ENCODE assay signal across 1 cellular context in genomic region chr3:12841085-12841969, GRCh38.
TF ChIP-seq lines count a peak whose summit lies in the region.

Gene RPL32 (minus strand): TSS chr3:12841565. CDS start chr3:12840237, 1,328 bp downstream.

TF ChIP-seq in K562, 482 proteins besides CTCF, POLR2A, EP300 and RAD21 (continued from another document):
- TF ChIP-seq, protein P1, sequence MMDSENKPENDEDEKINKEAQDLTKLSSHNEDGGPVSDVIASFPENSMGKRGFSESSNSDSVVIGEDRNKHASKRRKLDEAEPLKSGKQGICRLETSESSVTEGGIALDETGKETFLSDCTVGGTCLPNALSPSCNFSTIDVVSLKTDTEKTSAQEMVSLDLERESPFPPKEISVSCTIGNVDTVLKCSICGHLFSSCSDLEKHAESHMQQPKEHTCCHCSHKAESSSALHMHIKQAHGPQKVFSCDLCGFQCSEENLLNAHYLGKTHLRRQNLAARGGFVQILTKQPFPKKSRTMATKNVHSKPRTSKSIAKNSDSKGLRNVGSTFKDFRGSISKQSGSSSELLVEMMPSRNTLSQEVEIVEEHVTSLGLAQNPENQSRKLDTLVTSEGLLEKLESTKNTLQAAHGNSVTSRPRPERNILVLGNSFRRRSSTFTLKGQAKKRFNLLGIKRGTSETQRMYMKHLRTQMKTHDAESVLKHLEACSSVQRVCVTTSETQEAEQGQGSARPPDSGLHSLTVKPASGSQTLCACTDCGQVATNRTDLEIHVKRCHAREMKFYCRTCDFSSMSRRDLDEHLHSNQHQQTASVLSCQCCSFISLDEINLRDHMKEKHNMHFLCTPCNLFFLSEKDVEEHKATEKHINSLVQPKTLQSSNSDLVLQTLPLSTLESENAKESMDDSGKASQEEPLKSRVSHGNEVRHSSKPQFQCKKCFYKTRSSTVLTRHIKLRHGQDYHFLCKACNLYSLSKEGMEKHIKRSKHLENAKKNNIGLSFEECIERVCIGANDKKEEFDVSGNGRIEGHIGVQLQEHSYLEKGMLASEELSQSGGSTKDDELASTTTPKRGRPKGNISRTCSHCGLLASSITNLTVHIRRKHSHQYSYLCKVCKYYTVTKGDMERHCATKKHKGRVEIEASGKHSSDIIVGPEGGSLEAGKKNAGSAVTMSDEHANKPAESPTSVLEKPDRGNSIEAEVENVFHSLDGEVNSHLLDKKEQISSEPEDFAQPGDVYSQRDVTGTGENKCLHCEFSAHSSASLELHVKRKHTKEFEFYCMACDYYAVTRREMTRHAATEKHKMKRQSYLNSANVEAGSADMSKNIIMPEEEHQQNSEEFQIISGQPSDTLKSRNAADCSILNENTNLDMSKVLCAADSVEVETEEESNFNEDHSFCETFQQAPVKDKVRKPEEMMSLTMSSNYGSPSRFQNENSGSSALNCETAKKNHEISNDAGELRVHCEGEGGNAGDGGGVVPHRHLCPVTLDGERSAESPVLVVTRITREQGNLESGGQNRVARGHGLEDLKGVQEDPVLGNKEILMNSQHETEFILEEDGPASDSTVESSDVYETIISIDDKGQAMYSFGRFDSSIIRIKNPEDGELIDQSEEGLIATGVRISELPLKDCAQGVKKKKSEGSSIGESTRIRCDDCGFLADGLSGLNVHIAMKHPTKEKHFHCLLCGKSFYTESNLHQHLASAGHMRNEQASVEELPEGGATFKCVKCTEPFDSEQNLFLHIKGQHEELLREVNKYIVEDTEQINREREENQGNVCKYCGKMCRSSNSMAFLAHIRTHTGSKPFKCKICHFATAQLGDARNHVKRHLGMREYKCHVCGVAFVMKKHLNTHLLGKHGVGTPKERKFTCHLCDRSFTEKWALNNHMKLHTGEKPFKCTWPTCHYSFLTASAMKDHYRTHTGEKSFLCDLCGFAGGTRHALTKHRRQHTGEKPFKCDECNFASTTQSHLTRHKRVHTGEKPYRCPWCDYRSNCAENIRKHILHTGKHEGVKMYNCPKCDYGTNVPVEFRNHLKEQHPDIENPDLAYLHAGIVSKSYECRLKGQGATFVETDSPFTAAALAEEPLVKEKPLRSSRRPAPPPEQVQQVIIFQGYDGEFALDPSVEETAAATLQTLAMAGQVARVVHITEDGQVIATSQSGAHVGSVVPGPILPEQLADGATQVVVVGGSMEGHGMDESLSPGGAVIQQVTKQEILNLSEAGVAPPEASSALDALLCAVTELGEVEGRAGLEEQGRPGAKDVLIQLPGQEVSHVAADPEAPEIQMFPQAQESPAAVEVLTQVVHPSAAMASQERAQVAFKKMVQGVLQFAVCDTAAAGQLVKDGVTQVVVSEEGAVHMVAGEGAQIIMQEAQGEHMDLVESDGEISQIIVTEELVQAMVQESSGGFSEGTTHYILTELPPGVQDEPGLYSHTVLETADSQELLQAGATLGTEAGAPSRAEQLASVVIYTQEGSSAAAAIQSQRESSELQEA (IDR thresholded peaks at IDR 0.05; ENCODE audit: low read depth), result peak; percentile 89
- peak; percentile 91 for TF ChIP-seq NR2C2 (CRISPR knock-in tag; IDR thresholded peaks at IDR 0.05)
- peak; percentile 100 for TF ChIP-seq NR2C2 (tag; IDR thresholded peaks at IDR 0.05)
- no peak for TF ChIP-seq NCOA4 (IDR thresholded peaks at IDR 0.05; ENCODE audit: partially characterized antibody)
- no peak for TF ChIP-seq GABPB2 (CRISPR knock-in tag; conservative IDR thresholded peaks at IDR 0.05)
- no peak for TF ChIP-seq RHOXF2B (CRISPR knock-in tag; conservative IDR thresholded peaks at IDR 0.05)
- TF ChIP-seq LARP7 (IDR thresholded peaks at IDR 0.05), result no peak
- TF ChIP-seq ZNF436 (CRISPR knock-in tag; IDR thresholded peaks at IDR 0.05), result no peak
- TF ChIP-seq MEF2D (tag; conservative IDR thresholded peaks at IDR 0.05; ENCODE audit: low read depth), result no peak
- no peak for TF ChIP-seq PCBP1 (IDR thresholded peaks at IDR 0.05; ENCODE audit: low read depth, low read length, poor library complexity, severe bottlenecking)
- no peak for TF ChIP-seq NFE2 (IDR thresholded peaks at IDR 0.05; ENCODE audit: low read depth)
- TF ChIP-seq RAD51 (IDR thresholded peaks at IDR 0.05; ENCODE audit: borderline replicate concordance, low read depth), result peak; percentile 87
- TF ChIP-seq PRPF4 (IDR thresholded peaks at IDR 0.05; ENCODE audit: insufficient read depth, low read depth, low read length, poor library complexity, severe bottlenecking), result peak; percentile 73
- 0 out of 2 replicates have a peak, but pooled peaks have one; percentile 59 for TF ChIP-seq RBM14 (IDR thresholded peaks at IDR 0.05; ENCODE audit: borderline replicate concordance, insufficient read depth, low read depth, low read length)
- peak; percentile 97 for TF ChIP-seq GABPB1 (CRISPR knock-in tag; IDR thresholded peaks at IDR 0.05)
